19 cellular contexts compared by ENCODE assay signal in the genomic region with DNA sequence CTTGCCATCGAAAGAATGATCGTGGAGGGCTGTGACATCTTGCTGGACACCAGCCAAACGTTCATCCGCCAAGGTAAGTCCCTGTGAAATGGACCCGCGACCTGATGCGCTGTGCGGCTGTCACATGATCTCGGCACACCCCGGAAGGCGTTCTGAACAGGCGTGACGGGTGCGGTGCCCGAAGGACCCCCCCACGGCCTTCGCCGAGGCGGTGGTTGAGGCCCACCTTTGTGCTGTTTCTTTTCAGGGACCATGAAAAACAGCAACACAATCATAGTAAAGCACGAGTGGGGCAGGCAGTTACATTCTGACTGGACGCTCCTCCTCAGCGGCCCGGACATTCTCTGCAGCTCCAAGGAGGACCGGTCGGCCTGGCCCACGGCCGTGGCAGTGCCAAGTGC.
"Had no signal": no experiment of that assay in that cellular context is flagged by ENCODE, and none has a peak within 500 bp of the region (broad histone marks: within the 10 kb centered on the region; RNA-seq: fewer than 3 reads in every experiment).

No MANE protein-coding gene starts in this region.

- ATAC-seq: naive thymus-derived CD4-positive, alpha-beta T cell; right cardiac atrium; stimulated activated memory B cell treated with anti-CD40 and anti-IgM and Interleukin-4, amounts not matched to agents 10 μg/mL and 1 μg/mL and 100 μg/mL, for 72 hours; stimulated activated naive CD8-positive, alpha-beta T cell treated with anti-CD3 and anti-CD28 coated beads, Interleukin-15, Interleukin-2, amounts not matched to agents 100 U/mL and 50 U/mL, for 24 hours had no signal

- H3K27me3 ChIP-seq: esophagus squamous epithelium, spleen, tibial nerve, upper lobe of left lung had no signal

- H3K4me3 ChIP-seq: esophagus squamous epithelium, prostate gland, skin epidermis, spleen, thoracic aorta, tibial nerve, upper lobe of left lung had no signal

- H3K27ac ChIP-seq: esophagus squamous epithelium, prostate gland, skin epidermis, spleen, thoracic aorta, tibial nerve, upper lobe of left lung had no signal

- H3K4me1 ChIP-seq: esophagus squamous epithelium, prostate gland, spleen, tibial nerve, upper lobe of left lung had no signal

- DNase-seq: dermis blood vessel endothelial cell; effector memory CD4-positive, alpha-beta T cell; erythroblast; esophagus squamous epithelium; mesendoderm; midbrain; naive thymus-derived CD4-positive, alpha-beta T cell; nucleus accumbens; spleen; stimulated activated CD4-positive, alpha-beta T cell treated with anti-CD3 and anti-CD28 coated beads, Interleukin-4, amount 100 ng/mL, for 4 hours; stimulated activated naive CD8-positive, alpha-beta T cell treated with anti-CD3 and anti-CD28 coated beads, Interleukin-15, Interleukin-2, amounts not matched to agents 100 U/mL and 50 U/mL, for 24 hours; substantia nigra had no signal

- H3K36me3 ChIP-seq: prostate gland, thoracic aorta had no signal

- H3K9me3 ChIP-seq: esophagus squamous epithelium, prostate gland, spleen, thoracic aorta, tibial nerve, upper lobe of left lung had no signal
